ENCODE assay signal across 31 cellular contexts in the genomic region with DNA sequence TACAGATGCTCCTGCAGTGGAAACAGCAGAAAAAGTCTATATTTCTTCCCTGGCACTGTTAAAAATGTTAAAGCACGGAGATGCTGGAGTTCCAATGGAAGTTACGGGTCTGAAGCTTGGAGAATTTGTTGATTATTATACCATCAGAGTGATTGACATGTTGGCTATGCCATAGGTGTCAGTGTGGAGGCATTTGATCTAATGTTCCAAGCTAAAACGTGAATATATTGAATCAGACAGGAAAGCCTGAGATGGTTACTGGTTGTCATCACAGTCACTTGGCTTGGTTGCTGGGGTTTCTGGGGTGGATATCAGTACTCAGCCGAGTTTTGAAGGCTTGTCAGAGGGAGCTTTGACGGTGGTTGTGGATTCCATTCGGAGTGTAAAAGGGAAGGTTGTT.
"Had no signal": no experiment of that assay in that cellular context is flagged by ENCODE, and none has a peak within 500 bp of the region (broad histone marks: within the 10 kb centered on the region; RNA-seq: fewer than 3 reads in every experiment).

No MANE protein-coding gene starts in this region.

- H3K27ac ChIP-seq: adrenal gland, ascending aorta, body of pancreas, brain microvascular endothelial cell, breast epithelium, cardiac muscle cell had no signal

- H3K36me3 ChIP-seq: adrenal gland, ascending aorta, brain microvascular endothelial cell, breast epithelium, cardiac muscle cell had no signal

- ATAC-seq: activated naive CD4-positive, alpha-beta T cell treated with anti-CD3 and anti-CD28 coated beads, Interleukin-2, amount 50 U/mL, for 72 hours; activated naive CD8-positive, alpha-beta T cell treated with anti-CD3 and anti-CD28 coated beads, Interleukin-2, amount 50 U/mL, for 24 hours; activated T-cell treated with anti-CD3 and anti-CD28 coated beads, Interleukin-2, amount 50 U/mL, for 4 hours; activated T-cell treated with anti-CD3 and anti-CD28 coated beads, Interleukin-2, amount 50 U/mL, for 72 hours; activated T-helper 17 cell treated with anti-CD3 and anti-CD28 coated beads, Interleukin-2, amount 50 U/mL, for 72 hours; body of pancreas had no signal

- DNase-seq: activated effector memory CD4-positive, alpha-beta T cell treated with anti-CD3 and anti-CD28 coated beads, Interleukin-2, amount 50 U/mL, for 16 hours; activated effector memory CD4-positive, alpha-beta T cell treated with Interleukin-2 at 50 U/mL for 16 hours; activated gamma-delta T cell; activated gamma-delta T cell treated with Interleukin-2 at 50 U/mL for 16 hours; activated naive CD4-positive, alpha-beta T cell; activated naive CD4-positive, alpha-beta T cell treated with anti-CD3 and anti-CD28 coated beads for 36 hours; activated naive CD4-positive, alpha-beta T cell treated with anti-CD3 and anti-CD28 coated beads, Interleukin-2, amount 10 ng/mL, durations not matched to agents 7 days and 5 days; activated naive CD4-positive, alpha-beta T cell treated with anti-CD3 and anti-CD28 coated beads, Interleukin-2, amount 50 U/mL, for 16 hours; activated naive CD4-positive, alpha-beta T cell treated with Interleukin-2 at 50 U/mL for 16 hours; activated naive CD8-positive, alpha-beta T cell treated with anti-CD3 and anti-CD28 coated beads for 36 hours; activated naive CD8-positive, alpha-beta T cell treated with anti-CD3 and anti-CD28 coated beads, Interleukin-2, amount 10 ng/mL, durations not matched to agents 7 days and 5 days; activated naive CD8-positive, alpha-beta T cell treated with anti-CD3 and anti-CD28 coated beads, Interleukin-2, amount 50 U/mL, for 24 hours; activated T-cell treated with anti-CD3 and anti-CD28 coated beads, Interleukin-2, amount 50 U/mL, for 1 hour; activated T-cell treated with anti-CD3 and anti-CD28 coated beads, Interleukin-2, amount 50 U/mL, for 24 hours; activated T-cell treated with anti-CD3 and anti-CD28 coated beads, Interleukin-2, amount 50 U/mL, for 4 hours; activated T-cell treated with anti-CD3 and anti-CD28 coated beads, Interleukin-2, amount 50 U/mL, for 48 hours; activated T-cell treated with anti-CD3 and anti-CD28 coated beads, Interleukin-2, amount 50 U/mL, for 72 hours; adrenal gland; amniotic stem cell; amygdala; anterior cingulate cortex; body of pancreas; brain microvascular endothelial cell; caudate nucleus; central memory CD4-positive, alpha-beta T cell; cerebellar nuclear complex had no signal

- H3K9me3 ChIP-seq: adrenal gland, ascending aorta, body of pancreas had no signal

- H3K27me3 ChIP-seq: adrenal gland, ascending aorta, body of pancreas, brain microvascular endothelial cell, breast epithelium, cardiac muscle cell had no signal

- H3K4me3 ChIP-seq: adrenal gland, ascending aorta, body of pancreas, breast epithelium, cardiac muscle cell had no signal
